22 cellular contexts compared by ENCODE assay signal in genomic region chr6:131004387-131004755, GRCh38.
"Had no signal": no experiment of that assay in that cellular context is flagged by ENCODE, and none has a peak within 500 bp of the region (broad histone marks: within the 10 kb centered on the region; RNA-seq: fewer than 3 reads in every experiment).

No MANE protein-coding gene starts in this region.

- H3K27ac ChIP-seq: brain microvascular endothelial cell, esophagus squamous epithelium, prostate gland had no signal

- FAIRE-seq: small intestine, TTC549 had no signal

- H3K4me3 ChIP-seq: esophagus squamous epithelium, lung, prostate gland, SK-N-MC, testis had no signal

- H3K27ac Mint-ChIP-seq: activated CD4-positive, alpha-beta T cell treated with anti-CD3 and anti-CD28 coated beads for 36 hours; activated naive CD8-positive, alpha-beta T cell treated with anti-CD3 and anti-CD28 coated beads, Interleukin-2, amount 10 ng/mL, durations not matched to agents 7 days and 5 days; activated T-helper 1 cell treated with anti-CD3 and anti-CD28 coated beads, Interleukin-12 subunit alpha, Interleukin-12 subunit beta, Interleukin-2, Interleukin-4 antibody, amounts not matched to agents 30 ng/mL and 10 ng/mL and 1 ng/mL, durations not matched to agents 14 hours and 24 hours and 36 hours; stimulated activated naive CD8-positive, alpha-beta T cell treated with anti-CD3 and anti-CD28 coated beads, Interleukin-15, Interleukin-2, amounts not matched to agents 100 ng/mL and 50 ng/mL, for 24 hours had no signal

- H3K4me1 Mint-ChIP-seq: activated CD4-positive, alpha-beta T cell treated with anti-CD3 and anti-CD28 coated beads for 36 hours; activated naive CD8-positive, alpha-beta T cell treated with anti-CD3 and anti-CD28 coated beads, Interleukin-2, amount 10 ng/mL, durations not matched to agents 7 days and 5 days had no signal

- H3K4me3 Mint-ChIP-seq: activated CD4-positive, alpha-beta T cell treated with anti-CD3 and anti-CD28 coated beads for 36 hours; activated naive CD8-positive, alpha-beta T cell treated with anti-CD3 and anti-CD28 coated beads, Interleukin-2, amount 10 ng/mL, durations not matched to agents 7 days and 5 days; activated T-helper 1 cell treated with anti-CD3 and anti-CD28 coated beads, Interleukin-12 subunit alpha, Interleukin-12 subunit beta, Interleukin-2, Interleukin-4 antibody, amounts not matched to agents 30 ng/mL and 10 ng/mL and 1 ng/mL, durations not matched to agents 14 hours and 24 hours and 36 hours; neural crest cell; stimulated activated naive CD8-positive, alpha-beta T cell treated with anti-CD3 and anti-CD28 coated beads, Interleukin-15, Interleukin-2, amounts not matched to agents 100 ng/mL and 50 ng/mL, for 24 hours; WTC11 had no signal

- H3K4me1 ChIP-seq: prostate gland had no signal

- H3K27me3 Mint-ChIP-seq: activated CD4-positive, alpha-beta T cell treated with anti-CD3 and anti-CD28 coated beads for 36 hours; activated naive CD8-positive, alpha-beta T cell treated with anti-CD3 and anti-CD28 coated beads, Interleukin-2, amount 10 ng/mL, durations not matched to agents 7 days and 5 days; stimulated activated naive CD8-positive, alpha-beta T cell treated with anti-CD3 and anti-CD28 coated beads, Interleukin-15, Interleukin-2, amounts not matched to agents 100 ng/mL and 50 ng/mL, for 24 hours had no signal

- DNase-seq: activated CD4-positive, alpha-beta T cell treated with anti-CD3 and anti-CD28 coated beads for 36 hours; activated CD4-positive, alpha-beta T cell treated with anti-CD3 and anti-CD28 coated beads, Interleukin-2, amount 50 U/mL, for 48 hours; activated naive CD8-positive, alpha-beta T cell treated with anti-CD3 and anti-CD28 coated beads, Interleukin-2, amount 10 ng/mL, durations not matched to agents 7 days and 5 days; activated T-cell treated with anti-CD3 and anti-CD28 coated beads for 4 hours; brain microvascular endothelial cell; effector memory CD4-positive, alpha-beta T cell; esophagus squamous epithelium; islet precursor cell; left colon; right cardiac atrium; small intestine; stimulated activated CD4-positive, alpha-beta T cell treated with anti-CD3 and anti-CD28 coated beads, Interleukin-15, amount 100 ng/mL, for 24 hours; stimulated activated CD4-positive, alpha-beta T cell treated with anti-CD3 and anti-CD28 coated beads, Interleukin-2, amount 100 ng/mL, for 48 hours; testis had no signal

- H3K36me3 ChIP-seq: brain microvascular endothelial cell, esophagus squamous epithelium, prostate gland had no signal

- ATAC-seq: activated CD4-positive, alpha-beta T cell treated with anti-CD3 and anti-CD28 coated beads for 36 hours; left colon; right cardiac atrium had no signal

- H3K27me3 ChIP-seq: brain microvascular endothelial cell, esophagus squamous epithelium, testis had no signal

- H3K9me3 ChIP-seq: prostate gland, testis had no signal
